Comparison of ENCODE assay signal across 22 cellular contexts in genomic region chr18:80065705-80066104, GRCh38. TPM values are rescaled to one million over a fixed set of nuclear protein-coding genes. Genes with fewer than 3 reads are reported as not detected.
DNase-seq lines count a peak whose midpoint lies in the region; ATAC-seq and TF ChIP-seq lines count a peak whose summit lies in the region.
"Had no signal": no experiment of that assay in that cellular context is flagged by ENCODE, and none has a peak within 500 bp of the region (broad histone marks: within the 10 kb centered on the region; RNA-seq: fewer than 3 reads in every experiment).

No MANE protein-coding gene starts in this region.

- peak; percentile 15 for DNase-seq in activated CD8-positive, alpha-beta memory T cell treated with anti-CD3 and anti-CD28 coated beads, Interleukin-2, amount 10 ng/mL, durations not matched to agents 7 days and 5 days
- DNase-seq in activated CD8-positive, alpha-beta memory T cell treated with anti-CD3 and anti-CD28 coated beads for 24 hours = no peak
- DNase-seq in Panc1 (ENCODE audit: low read depth, low spot score) = no peak
- DNase-seq in islet precursor cell = peak; percentile 32
- no peak for DNase-seq in neuronal stem cell (ENCODE audit: low spot score)
- DNase-seq in T-helper 17 cell = no peak
- DNase-seq: 8988T; ACHN; AML-193; BE2C; CD4-positive, alpha-beta T cell; CD8-positive, alpha-beta memory T cell; DMS 273 treated with DMSO at 0.1 percent for 48 hours; DMS79; EL; GDM1; H9 had no signal

- H3K4me2 ChIP-seq in neuronal stem cell (ENCODE audit: insufficient read depth, low read length, poor library complexity, severe bottlenecking) = no peak overlapping the region
- H3K4me2 ChIP-seq: A549; BLaER1 treated with 17β-estradiol and CSF1 and Interleukin-3, amounts not matched to agents 10 nM and 100 nM; GM23338 had no signal

- no peak overlapping the region for H3K4me3 Mint-ChIP-seq in activated CD8-positive, alpha-beta memory T cell treated with anti-CD3 and anti-CD28 coated beads, Interleukin-2, amount 10 ng/mL, durations not matched to agents 7 days and 5 days
- H3K4me3 Mint-ChIP-seq in T-helper 17 cell = no peak overlapping the region
- H3K4me3 Mint-ChIP-seq: CD14-positive monocyte; CD4-positive, alpha-beta T cell; CD8-positive, alpha-beta memory T cell; GM23338; H9 had no signal

- H2BK120ac ChIP-seq in neuronal stem cell (ENCODE audit: low read depth, low read length) = no peak overlapping the region

- no peak overlapping the region for H2BK12ac ChIP-seq in neuronal stem cell (ENCODE audit: low read length)

- no peak for ATAC-seq in activated CD8-positive, alpha-beta memory T cell treated with anti-CD3 and anti-CD28 coated beads, Interleukin-2, amount 10 ng/mL, durations not matched to agents 7 days and 5 days
- ATAC-seq in Panc1 (peak; percentile 22; the same call in 1 of the 2 replicates), HG03025 (IDR thresholded peaks at IDR 0.05; ENCODE audit: low FRiP score, unreplicated experiment) (no peak), T-helper 17 cell (no peak)
- ATAC-seq: A549, GM23338 had no signal

- H3K4me3 ChIP-seq in Panc1 (ENCODE audit: low read depth in 2 of 2, low read length in 2 of 2) (no peak overlapping the region), neuronal stem cell (ENCODE audit: low read length in 2 of 2) (no peak overlapping the region)
- H3K4me3 ChIP-seq: A549; BLaER1 treated with 17β-estradiol and CSF1 and Interleukin-3, amounts not matched to agents 10 nM and 100 nM; GM23338 had no signal

- H3K9ac ChIP-seq in neuronal stem cell (ENCODE audit: low read depth, low read length, poor library complexity) = no peak overlapping the region
- H3K9ac ChIP-seq: BLaER1 treated with 17β-estradiol and CSF1 and Interleukin-3, amounts not matched to agents 10 nM and 100 nM had no signal

- no peak overlapping the region for H4K91ac ChIP-seq in neuronal stem cell (ENCODE audit: low read depth, low read length, poor library complexity)

- H2BK5ac ChIP-seq in neuronal stem cell (ENCODE audit: low read length) = peak overlapping the region; percentile 82

- no peak overlapping the region for H2AFZ ChIP-seq in neuronal stem cell (ENCODE audit: low read length)
- H2AFZ ChIP-seq: GM23338 had no signal

- H3K27me3 ChIP-seq in Panc1 (ENCODE audit: control insufficient read depth, insufficient read depth, low read length) = no peaks in the 10 kb centered on the region
- H3K27me3 ChIP-seq in neuronal stem cell (ENCODE audit: control insufficient read depth in 3 of 3, insufficient read depth in 3 of 3, low read depth in 1 of 3, low read length in 3 of 3) = no peaks in the 10 kb centered on the region
- H3K27me3 ChIP-seq: BE2C; BLaER1 treated with 17β-estradiol and CSF1 and Interleukin-3, amounts not matched to agents 10 nM and 100 nM had no signal

- H3K27me3 Mint-ChIP-seq in activated CD8-positive, alpha-beta memory T cell treated with anti-CD3 and anti-CD28 coated beads, Interleukin-2, amount 10 ng/mL, durations not matched to agents 7 days and 5 days = no peaks in the 10 kb centered on the region
- H3K27me3 Mint-ChIP-seq in T-helper 17 cell = peaks cover 5% of the 10 kb centered on the region
- H3K27me3 Mint-ChIP-seq: CD4-positive, alpha-beta T cell had no signal

- H2AK5ac ChIP-seq in neuronal stem cell (ENCODE audit: low read depth, low read length) = no peak overlapping the region

- peak overlapping the region; percentile 84 for H3K14ac ChIP-seq in neuronal stem cell (ENCODE audit: low read length)

- intact Hi-C loops in Panc1 (cut with micrococcal nuclease; ENCODE audit: unreplicated experiment) = no loop called here

- H3K4me1 Mint-ChIP-seq in activated CD8-positive, alpha-beta memory T cell treated with anti-CD3 and anti-CD28 coated beads, Interleukin-2, amount 10 ng/mL, durations not matched to agents 7 days and 5 days = no peaks in the 10 kb centered on the region
- peaks cover 3% of the 10 kb centered on the region for H3K4me1 Mint-ChIP-seq in T-helper 17 cell
- H3K4me1 Mint-ChIP-seq: CD14-positive monocyte; CD8-positive, alpha-beta memory T cell; GM23338 had no signal

- no peak overlapping the region for H2BK15ac ChIP-seq in neuronal stem cell (ENCODE audit: low read length)

- H3K36me3 Mint-ChIP-seq in activated CD8-positive, alpha-beta memory T cell treated with anti-CD3 and anti-CD28 coated beads, Interleukin-2, amount 10 ng/mL, durations not matched to agents 7 days and 5 days = peaks cover 3% of the 10 kb centered on the region
- H3K36me3 Mint-ChIP-seq in T-helper 17 cell (ENCODE audit: low read depth) = no peaks in the 10 kb centered on the region
- H3K36me3 Mint-ChIP-seq: CD14-positive monocyte had no signal

- no peak overlapping the region for H4K8ac ChIP-seq in neuronal stem cell (ENCODE audit: low read depth, low read length)

- no peaks in the 10 kb centered on the region for H3K79me1 ChIP-seq in neuronal stem cell (ENCODE audit: low read depth, low read length)

- no peak overlapping the region for H3K23ac ChIP-seq in neuronal stem cell (ENCODE audit: low read depth, low read length, poor library complexity)

- no peak for TF ChIP-seq CTCF in Panc1 (IDR thresholded peaks at IDR 0.05)

- H3K27ac ChIP-seq in Panc1 (ENCODE audit: low read length) (no peak overlapping the region), neuronal stem cell (replicated peaks; ENCODE audit: low read length) (no peak overlapping the region)
- H3K27ac ChIP-seq: A549; BLaER1 treated with 17β-estradiol and CSF1 and Interleukin-3, amounts not matched to agents 10 nM and 100 nM had no signal

- in situ Hi-C loops in Panc1 (cut with HindIII; ENCODE audit: low pct_unique_long_range_greater_than_20kb, low sequenced_read_pairs) = no loop called here

- no peak overlapping the region for H3K27ac Mint-ChIP-seq in activated CD8-positive, alpha-beta memory T cell treated with anti-CD3 and anti-CD28 coated beads, Interleukin-2, amount 10 ng/mL, durations not matched to agents 7 days and 5 days
- no peak overlapping the region for H3K27ac Mint-ChIP-seq in T-helper 17 cell
- H3K27ac Mint-ChIP-seq: CD4-positive, alpha-beta T cell; CD8-positive, alpha-beta memory T cell; GM23338; H9 had no signal

- H3K36me3 ChIP-seq in Panc1 (ENCODE audit: control insufficient read depth, insufficient read depth, low read length) = no peaks in the 10 kb centered on the region
- no peaks in the 10 kb centered on the region for H3K36me3 ChIP-seq in neuronal stem cell (replicated peaks in 1 of 2; ENCODE audit: control insufficient read depth in 2 of 2, insufficient read depth in 2 of 2, low read length in 2 of 2)
- H3K36me3 ChIP-seq: BE2C had no signal

- no peak overlapping the region for H3K4ac ChIP-seq in neuronal stem cell (ENCODE audit: low read length)

- BruUV-seq in Panc1 (replicated peaks; lab: Mats Ljungman, UMichigan) = no TSS peak

- no peaks in the 10 kb centered on the region for H3K9me3 ChIP-seq in Panc1 (ENCODE audit: control insufficient read depth, insufficient read depth, low read depth, low read length)
- H3K9me3 ChIP-seq in neuronal stem cell (replicated peaks in 1 of 2; ENCODE audit: control insufficient read depth in 2 of 2, insufficient read depth in 1 of 2, low read depth in 1 of 2, low read length in 2 of 2) = peaks cover 0 to 6% of the 10 kb centered on the region in 2 donors
- no peaks in the 10 kb centered on the region for H3K9me3 ChIP-seq in T-helper 17 cell (ENCODE audit: control insufficient read depth, low read length, poor library complexity, severe bottlenecking)
- H3K9me3 ChIP-seq: A549, BE2C had no signal

- H3K4me1 ChIP-seq in Panc1 (ENCODE audit: control insufficient read depth, insufficient read depth, low read length) (no peaks in the 10 kb centered on the region), neuronal stem cell (ENCODE audit: control insufficient read depth in 2 of 2, insufficient read depth in 1 of 2, low read depth in 1 of 2, low read length in 2 of 2) (no peaks in the 10 kb centered on the region)
- H3K4me1 ChIP-seq: A549; BE2C; BLaER1 treated with 17β-estradiol and CSF1 and Interleukin-3, amounts not matched to agents 10 nM and 100 nM had no signal

- WGBS in neuronal stem cell (ENCODE audit: extremely low coverage in 2 of 2, insufficient read length in 2 of 2, insufficient replicate concordance in 1 of 2), 2 donors = no CpG with 5 or more reads among the region's 9 CpGs

- POLR2A ChIA-PET in Panc1 (lab: Charles Lee) = no interaction called here

- H3K18ac ChIP-seq in neuronal stem cell (ENCODE audit: low read length) = peak overlapping the region; percentile 16

- CTCF ChIA-PET in activated CD8-positive, alpha-beta memory T cell treated with anti-CD3 and anti-CD28 coated beads, Interleukin-2, amount 10 ng/mL, durations not matched to agents 7 days and 5 days (lab: Charles Lee) = no interaction called here
- CTCF ChIA-PET in Panc1 (lab: Charles Lee) = no interaction called here

- H3K9me3 Mint-ChIP-seq in activated CD8-positive, alpha-beta memory T cell treated with anti-CD3 and anti-CD28 coated beads, Interleukin-2, amount 10 ng/mL, durations not matched to agents 7 days and 5 days (ENCODE audit: low read depth) = peaks cover 2% of the 10 kb centered on the region

RNA-seq across cellular contexts. Expression of gene RBFA, which starts 31.5 kb away (rescaled TPM):
- 10 to 100 TPM; 24.2 to 28.6 TPM for total RNA-seq in activated CD8-positive, alpha-beta memory T cell treated with anti-CD3 and anti-CD28 coated beads, Interleukin-2, amount 10 ng/mL, durations not matched to agents 7 days and 5 days
- total RNA-seq in Panc1 (2021; ENCODE audit: unreplicated experiment) (83.1 TPM), T-helper 17 cell (10 to 100 TPM; 15.0 to 16.1 TPM)
- polyA plus RNA-seq in Panc1 (2012; ENCODE audit: insufficient read length) = 59.9 TPM
- 19.9 TPM for polyA plus RNA-seq in neuronal stem cell (2013, experiment 1 of 2)
- 19.0 TPM for polyA plus RNA-seq in neuronal stem cell (2013, experiment 2 of 2)

RNA-seq across cellular contexts. Expression of gene ADNP2, which starts 43.4 kb away (rescaled TPM):
- total RNA-seq in activated CD8-positive, alpha-beta memory T cell treated with anti-CD3 and anti-CD28 coated beads, Interleukin-2, amount 10 ng/mL, durations not matched to agents 7 days and 5 days = 10 to 100 TPM; 23.2 to 27.1 TPM
- total RNA-seq in Panc1 (2021; ENCODE audit: unreplicated experiment) (40.5 TPM), T-helper 17 cell (10 to 100 TPM; 41.5 to 50.0 TPM)
- polyA plus RNA-seq in Panc1 (2012; ENCODE audit: insufficient read length) = 20.0 TPM
- polyA plus RNA-seq in neuronal stem cell (2013, experiment 1 of 2) = 29.1 TPM
- polyA plus RNA-seq in neuronal stem cell (2013, experiment 2 of 2) = 29.0 TPM

Comparison
In these comparisons a context has a peak if more than half of its experiments do, and no peak if none do; other contexts are left out.
1. DNase-seq: peak in activated CD8-positive, alpha-beta memory T cell treated with anti-CD3 and anti-CD28 coated beads, Interleukin-2, amount 10 ng/mL, durations not matched to agents 7 days and 5 days (single experiment) and islet precursor cell (single experiment); none in activated CD8-positive, alpha-beta memory T cell treated with anti-CD3 and anti-CD28 coated beads for 24 hours (single experiment), Panc1 (single experiment), neuronal stem cell (single experiment) and T-helper 17 cell (0 of 3).